In the genomic region with DNA sequence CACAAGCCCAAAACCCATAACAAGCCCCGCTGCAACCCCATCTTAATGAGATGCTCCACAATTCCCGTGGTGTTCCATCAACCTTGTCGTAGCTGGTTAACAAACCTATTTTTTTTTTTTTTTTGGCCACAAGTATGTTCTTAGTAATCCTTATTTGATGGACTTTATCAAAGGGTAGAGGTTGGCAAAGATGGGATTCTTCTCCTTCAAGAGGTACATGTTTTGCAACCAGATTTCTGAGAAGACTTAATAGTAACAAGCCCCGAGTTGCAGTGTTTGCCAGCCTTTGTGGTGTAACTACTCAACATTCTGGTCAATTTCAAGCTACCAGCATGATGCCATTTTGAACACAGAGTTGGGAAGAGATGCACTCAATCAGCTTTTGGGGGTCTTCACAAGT, we compare ENCODE assay signal across 22 cellular contexts.
A peak's percentile ranks its signal among the peaks of the same experiment; 100 is the strongest.
DNase-seq lines count a peak whose midpoint lies in the region; ATAC-seq, FAIRE-seq and TF ChIP-seq lines count a peak whose summit lies in the region.
"Had no signal": no experiment of that assay in that cellular context is flagged by ENCODE, and none has a peak within 500 bp of the region (broad histone marks: within the 10 kb centered on the region; RNA-seq: fewer than 3 reads in every experiment).

No MANE protein-coding gene starts in this region.

- H3K27ac ChIP-seq in CD4-positive, CD25-positive, alpha-beta regulatory T cell (ENCODE audit: insufficient read depth, low read length, poor library complexity, severe bottlenecking), result peak overlapping the region; percentile 77
- H3K27ac ChIP-seq in effector memory CD4-positive, alpha-beta T cell (ENCODE audit: insufficient read depth, low read length, poor library complexity, severe bottlenecking), result peak overlapping the region; percentile 71
- H3K27ac ChIP-seq in substantia nigra (ENCODE audit: low read depth, low read length, poor library complexity, severe bottlenecking) (no peak overlapping the region), kidney (ENCODE audit: low read depth in 2 of 2, low read length in 2 of 2) (no peak overlapping the region)
- H3K27ac ChIP-seq: 22Rv1, BLaER1, KMS-11, Peyer's patch had no signal

- no peak for DNase-seq in T-helper 1 cell
- DNase-seq in CD4-positive, CD25-positive, alpha-beta regulatory T cell, result no peak
- no peak for DNase-seq in T-helper 17 cell
- no peak for DNase-seq in effector memory CD4-positive, alpha-beta T cell
- no peak for DNase-seq in substantia nigra (lab: John Stamatoyannopoulos, UW)
- no peak for DNase-seq in GM03348 (ENCODE audit: low spot score)
- DNase-seq in kidney, result no peak
- DNase-seq: DMS 273 treated with DMSO at 0.1 percent for 48 hours, GDM1, GOT3, NCI-H1092, NCI-H146, NCI-H226, NCI-H524 treated with DMSO at 0.1 percent for 48 hours, Peyer's patch, SHP77 had no signal

- H3K36me3 Mint-ChIP-seq in T-helper 1 cell treated with Interleukin-12 subunit alpha and Interleukin-12 subunit beta and Interleukin-4 antibody, amounts not matched to agents 30 μg/mL and 1 μg/mL, for 36 hours (ENCODE audit: low read depth), result no peaks in the 10 kb centered on the region
- peaks cover 3% of the 10 kb centered on the region for H3K36me3 Mint-ChIP-seq in CD4-positive, CD25-positive, alpha-beta regulatory T cell
- peaks cover 2% of the 10 kb centered on the region for H3K36me3 Mint-ChIP-seq in T-helper 17 cell (ENCODE audit: low read depth)

- no peaks in the 10 kb centered on the region for H3K27me3 ChIP-seq in CD4-positive, CD25-positive, alpha-beta regulatory T cell (ENCODE audit: control insufficient read depth, insufficient read depth, low read length)
- H3K27me3 ChIP-seq in effector memory CD4-positive, alpha-beta T cell (replicated peaks; ENCODE audit: control insufficient read depth, insufficient read depth, low read length, poor library complexity, severe bottlenecking), result no peaks in the 10 kb centered on the region
- H3K27me3 ChIP-seq: BLaER1, Peyer's patch had no signal

- peaks cover 31% of the 10 kb centered on the region for H3K4me1 Mint-ChIP-seq in T-helper 1 cell treated with Interleukin-12 subunit alpha and Interleukin-12 subunit beta and Interleukin-4 antibody, amounts not matched to agents 30 μg/mL and 1 μg/mL, for 36 hours (ENCODE audit: low read depth)
- H3K4me1 Mint-ChIP-seq in CD4-positive, CD25-positive, alpha-beta regulatory T cell, result peaks cover 42 to 76% (median 56%) of the 10 kb centered on the region in 4 donors
- H3K4me1 Mint-ChIP-seq in T-helper 17 cell, result peaks cover 45% of the 10 kb centered on the region

- H3K4me3 Mint-ChIP-seq in T-helper 1 cell treated with Interleukin-12 subunit alpha and Interleukin-12 subunit beta and Interleukin-4 antibody, amounts not matched to agents 30 μg/mL and 1 μg/mL, for 36 hours, result no peak overlapping the region
- peak overlapping the region in 3 of 4 donors; percentile 20 to 64 (median 53) for H3K4me3 Mint-ChIP-seq in CD4-positive, CD25-positive, alpha-beta regulatory T cell
- H3K4me3 Mint-ChIP-seq in T-helper 17 cell, result no peak overlapping the region

- H3K9ac ChIP-seq in kidney (ENCODE audit: low read length in 2 of 2), result no peak overlapping the region
- H3K9ac ChIP-seq: BLaER1, KMS-11 had no signal

- no peak for FAIRE-seq in kidney (lab: Jason Lieb, UNC)
- FAIRE-seq: GM12891, HepG2 had no signal

- H3K27ac Mint-ChIP-seq in T-helper 1 cell treated with Interleukin-12 subunit alpha and Interleukin-12 subunit beta and Interleukin-4 antibody, amounts not matched to agents 30 μg/mL and 1 μg/mL, for 36 hours, result peak overlapping the region; percentile 86
- peak overlapping the region; percentile 87 to 94 (median 91) for H3K27ac Mint-ChIP-seq in CD4-positive, CD25-positive, alpha-beta regulatory T cell
- H3K27ac Mint-ChIP-seq in T-helper 17 cell, result peak overlapping the region; percentile 94

- no peaks in the 10 kb centered on the region for H3K36me3 ChIP-seq in CD4-positive, CD25-positive, alpha-beta regulatory T cell (ENCODE audit: control insufficient read depth, insufficient read depth, low read length)
- no peaks in the 10 kb centered on the region for H3K36me3 ChIP-seq in effector memory CD4-positive, alpha-beta T cell (ENCODE audit: control insufficient read depth, insufficient read depth, low read length)
- no peaks in the 10 kb centered on the region for H3K36me3 ChIP-seq in kidney (ENCODE audit: control insufficient read depth in 1 of 2, insufficient read depth in 2 of 2, low read length in 2 of 2)
- H3K36me3 ChIP-seq: BLaER1, Peyer's patch had no signal

- intact Hi-C loops in kidney (cut with DNase I), result no loop called here

- H3K9me3 Mint-ChIP-seq in T-helper 1 cell treated with Interleukin-12 subunit alpha and Interleukin-12 subunit beta and Interleukin-4 antibody, amounts not matched to agents 30 μg/mL and 1 μg/mL, for 36 hours, result peaks cover 8% of the 10 kb centered on the region
- H3K9me3 Mint-ChIP-seq in CD4-positive, CD25-positive, alpha-beta regulatory T cell, result peaks cover 0 to 4% (median 2%) of the 10 kb centered on the region in 7 donors

- H3K4me1 ChIP-seq in CD4-positive, CD25-positive, alpha-beta regulatory T cell (ENCODE audit: control insufficient read depth, insufficient read depth, low read length, poor library complexity, severe bottlenecking), result peaks cover 63% of the 10 kb centered on the region
- H3K4me1 ChIP-seq in effector memory CD4-positive, alpha-beta T cell (ENCODE audit: control insufficient read depth, insufficient read depth, low read length, poor library complexity, severe bottlenecking), result peaks cover 54% of the 10 kb centered on the region
- peaks cover 0 to 5% of the 10 kb centered on the region in 2 donors for H3K4me1 ChIP-seq in kidney (ENCODE audit: control insufficient read depth in 1 of 2, insufficient read depth in 1 of 2, low read depth in 1 of 2, low read length in 2 of 2)
- H3K4me1 ChIP-seq: Peyer's patch had no signal

- H3K9me3 ChIP-seq in CD4-positive, CD25-positive, alpha-beta regulatory T cell (ENCODE audit: control insufficient read depth in 2 of 2, low read length in 2 of 2), result no peaks in the 10 kb centered on the region
- H3K9me3 ChIP-seq in T-helper 17 cell (ENCODE audit: control insufficient read depth, low read length, poor library complexity, severe bottlenecking), result no peaks in the 10 kb centered on the region
- no peaks in the 10 kb centered on the region for H3K9me3 ChIP-seq in effector memory CD4-positive, alpha-beta T cell (ENCODE audit: control insufficient read depth, low read length)
- H3K9me3 ChIP-seq in kidney (ENCODE audit: control insufficient read depth in 1 of 2, low read length in 2 of 2), result no peaks in the 10 kb centered on the region
- H3K9me3 ChIP-seq: BLaER1, Peyer's patch had no signal

- peak overlapping the region; percentile 63 for H3K4me3 ChIP-seq in CD4-positive, CD25-positive, alpha-beta regulatory T cell (ENCODE audit: low read depth, low read length)
- H3K4me3 ChIP-seq in effector memory CD4-positive, alpha-beta T cell (ENCODE audit: insufficient read depth, low read depth, low read length, poor library complexity, severe bottlenecking), result no peak overlapping the region
- H3K4me3 ChIP-seq in kidney (ENCODE audit: low read length in 2 of 2), result no peak overlapping the region
- H3K4me3 ChIP-seq: BLaER1, Peyer's patch had no signal

- no peaks in the 10 kb centered on the region for H3K27me3 Mint-ChIP-seq in T-helper 1 cell treated with Interleukin-12 subunit alpha and Interleukin-12 subunit beta and Interleukin-4 antibody, amounts not matched to agents 30 μg/mL and 1 μg/mL, for 36 hours (ENCODE audit: low read depth)
- H3K27me3 Mint-ChIP-seq in CD4-positive, CD25-positive, alpha-beta regulatory T cell, result peaks cover 4% of the 10 kb centered on the region
- no peaks in the 10 kb centered on the region for H3K27me3 Mint-ChIP-seq in T-helper 17 cell

- ATAC-seq in CD4-positive, CD25-positive, alpha-beta regulatory T cell (ENCODE audit: low read depth in 2 of 2), result no peak
- ATAC-seq in T-helper 17 cell, result no peak
- ATAC-seq: HepG2 had no signal

- TF ChIP-seq CTCF in kidney (IDR thresholded peaks at IDR 0.05; ENCODE audit: borderline replicate concordance, extremely low read depth, insufficient read depth), result no peak

Comparison
In these comparisons a context has a peak if more than half of its experiments do, and no peak if none do; other contexts are left out.
1. H3K4me3 Mint-ChIP-seq: peak in CD4-positive, CD25-positive, alpha-beta regulatory T cell (3 of 4); none in T-helper 1 cell treated with Interleukin-12 subunit alpha and Interleukin-12 subunit beta and Interleukin-4 antibody, amounts not matched to agents 30 μg/mL and 1 μg/mL, for 36 hours (single experiment) and T-helper 17 cell (single experiment).
2. H3K27ac ChIP-seq: peak in CD4-positive, CD25-positive, alpha-beta regulatory T cell (single experiment) and effector memory CD4-positive, alpha-beta T cell (single experiment); none in substantia nigra (single experiment) and kidney (0 of 2).
3. Peak in every context shown above with its lines, with median percentiles within 50 percentile points of each other: H3K27ac Mint-ChIP-seq.